Comparison of ENCODE assay signal across 8 cellular contexts in genomic region chr1:226355679-226356583, GRCh38. TPM values are rescaled to one million over a fixed set of nuclear protein-coding genes. Genes with fewer than 3 reads are reported as not detected.
A peak's percentile ranks its signal among the peaks of the same experiment; 100 is the strongest.
DNase-seq lines count a peak whose midpoint lies in the region; ATAC-seq and TF ChIP-seq lines count a peak whose summit lies in the region.
"Had no signal": no experiment of that assay in that cellular context is flagged by ENCODE, and none has a peak within 500 bp of the region (broad histone marks: within the 10 kb centered on the region; RNA-seq: fewer than 3 reads in every experiment).

No MANE protein-coding gene starts in this region.

- no peak for DNase-seq in activated naive CD8-positive, alpha-beta T cell treated with anti-CD3 and anti-CD28 coated beads for 36 hours
- DNase-seq in psoas muscle, result peak; percentile 31 to 70
- DNase-seq in HUDEP-2 (lab: John Stamatoyannopoulos, UW; ENCODE audit: unreplicated experiment in 76 of 76), result no peak
- DNase-seq in SW480 (ENCODE audit: low spot score), result no peak
- DNase-seq in SKM-1 treated with dmso at 0.1 percent for 144 hours (lab: John Stamatoyannopoulos, UW; ENCODE audit: unreplicated experiment), result no peak
- DNase-seq: Kasumi-1 had no signal

- no peak for TF ChIP-seq CTCF in psoas muscle (IDR thresholded peaks at IDR 0.05)

- H3K27ac ChIP-seq in psoas muscle, result peak overlapping the region; percentile 53

- H3K4me3 ChIP-seq in psoas muscle, result no peak overlapping the region

- H3K9me3 Mint-ChIP-seq in activated naive CD8-positive, alpha-beta T cell treated with anti-CD3 and anti-CD28 coated beads for 36 hours, result no peaks in the 10 kb centered on the region

- H3K36me3 Mint-ChIP-seq in activated naive CD8-positive, alpha-beta T cell treated with anti-CD3 and anti-CD28 coated beads for 36 hours, result peaks cover 7% of the 10 kb centered on the region

- peak overlapping the region; percentile 32 for H3K27ac Mint-ChIP-seq in activated naive CD8-positive, alpha-beta T cell treated with anti-CD3 and anti-CD28 coated beads for 36 hours

- no peaks in the 10 kb centered on the region for H3K4me1 Mint-ChIP-seq in activated naive CD8-positive, alpha-beta T cell treated with anti-CD3 and anti-CD28 coated beads for 36 hours

- WGBS in psoas muscle, 3 donors, result 30 to 50% (median 38%) methylated on average over 6 of the region's 6 CpGs

- peaks cover 11% of the 10 kb centered on the region for H3K4me1 ChIP-seq in psoas muscle

- no peaks in the 10 kb centered on the region for H3K9me3 ChIP-seq in psoas muscle

- H3K36me3 ChIP-seq in psoas muscle (ENCODE audit: insufficient read depth in 1 of 2, low read depth in 1 of 2), result peaks cover 2 to 27% of the 10 kb centered on the region in 2 donors

- H3K27me3 Mint-ChIP-seq in activated naive CD8-positive, alpha-beta T cell treated with anti-CD3 and anti-CD28 coated beads for 36 hours, result no peaks in the 10 kb centered on the region

- ATAC-seq in GM19351 (IDR thresholded peaks at IDR 0.05; ENCODE audit: unreplicated experiment), result peak; percentile 60
- ATAC-seq in HG03108 (IDR thresholded peaks at IDR 0.05; ENCODE audit: unreplicated experiment), result peak; percentile 36
- peak; percentile 92 to 97 (median 95) for ATAC-seq in psoas muscle

- H3K27me3 ChIP-seq in psoas muscle (ENCODE audit: insufficient read depth in 3 of 3, low read length in 2 of 3), result no peaks in the 10 kb centered on the region

- H3K4me3 Mint-ChIP-seq in activated naive CD8-positive, alpha-beta T cell treated with anti-CD3 and anti-CD28 coated beads for 36 hours, result no peak overlapping the region

- intact Hi-C loops in psoas muscle (cut with DNase I), result loop anchor here in 1 of 2 donors (5.0 kb wide), 1 partner anchor 44 kb away; no protein-coding TSS in a partner anchor

RNA-seq across cellular contexts. Expression of gene LIN9, which starts 47.0 kb away (rescaled TPM):
- total RNA-seq in activated naive CD8-positive, alpha-beta T cell treated with anti-CD3 and anti-CD28 coated beads for 36 hours, result 10 to 100 TPM; 10.5 to 11.1 TPM
- total RNA-seq in psoas muscle, result 1 to 10 TPM; 1.1 to 1.8 (median 1.5) TPM
- 1 to 10 TPM; 1.5 to 2.6 (median 2.2) TPM for polyA plus RNA-seq in psoas muscle

RNA-seq across cellular contexts. Expression of gene PARP1, which starts 52.0 kb away (rescaled TPM):
- 100 to 1,000 TPM; 226 to 228 TPM for total RNA-seq in activated naive CD8-positive, alpha-beta T cell treated with anti-CD3 and anti-CD28 coated beads for 36 hours
- total RNA-seq in psoas muscle, result 10 to 100 TPM; 53.2 to 85.8 (median 60.2) TPM
- polyA plus RNA-seq in psoas muscle, result 10 to 100 TPM; 23.8 to 72.9 (median 26.0) TPM

Comparison
In these comparisons a context has a peak if more than half of its experiments do, and no peak if none do; other contexts are left out.
1. ATAC-seq: peak in every context shown above with its lines; median percentile 95 in psoas muscle; 60 in GM19351; 36 in HG03108.
2. DNase-seq: peak in psoas muscle (2 of 2); none in activated naive CD8-positive, alpha-beta T cell treated with anti-CD3 and anti-CD28 coated beads for 36 hours (single experiment), HUDEP-2 (0 of 76), SW480 (single experiment) and SKM-1 treated with dmso at 0.1 percent for 144 hours (single experiment).
3. RNA of gene LIN9, which starts 47.0 kb away (total RNA-seq): 10.5 to 11.1 TPM in activated naive CD8-positive, alpha-beta T cell treated with anti-CD3 and anti-CD28 coated beads for 36 hours; 1.1 to 1.8 TPM in psoas muscle; every median in the first group is over 4 times any median in the second.